In genomic region chr17:57677858-57678257, GRCh38 we compare ENCODE assay signal across 15 cellular contexts.
"Had no signal": no experiment of that assay in that cellular context is flagged by ENCODE, and none has a peak within 500 bp of the region (broad histone marks: within the 10 kb centered on the region; RNA-seq: fewer than 3 reads in every experiment).

No MANE protein-coding gene starts in this region.

- DNase-seq: activated CD4-positive, alpha-beta T cell treated with anti-CD3 and anti-CD28 coated beads, Interleukin-2, amount 50 U/mL, for 48 hours; activated naive CD8-positive, alpha-beta T cell treated with anti-CD3 and anti-CD28 coated beads, Interleukin-2, amount 10 ng/mL, durations not matched to agents 7 days and 5 days; amniotic stem cell; cerebellar nuclear complex; effector CD4-positive, alpha-beta T cell; foreskin fibroblast; heart right ventricle; stimulated activated CD4-positive, alpha-beta T cell treated with anti-CD3 and anti-CD28 coated beads, Interleukin-4, amount 100 ng/mL, for 24 hours; substantia nigra; T1000; thyroid gland had no signal

- ATAC-seq: heart right ventricle; naive thymus-derived CD4-positive, alpha-beta T cell had no signal

- FAIRE-seq: bronchial epithelial cell, endometrium, keratinocyte had no signal
